Comparison of ENCODE assay signal across 8 cellular contexts in genomic region chr22:26483439-26484359, GRCh38. TPM values are rescaled to one million over a fixed set of nuclear protein-coding genes. Genes with fewer than 3 reads are reported as not detected.
A peak's percentile ranks its signal among the peaks of the same experiment; 100 is the strongest.
DNase-seq lines count a peak whose midpoint lies in the region; ATAC-seq and TF ChIP-seq lines count a peak whose summit lies in the region.

Gene HPS4, minus strand, starts transcription at chr22:26483783. Its CDS starts 2,021 bp downstream, at chr22:26481762.
A gene with protein sequence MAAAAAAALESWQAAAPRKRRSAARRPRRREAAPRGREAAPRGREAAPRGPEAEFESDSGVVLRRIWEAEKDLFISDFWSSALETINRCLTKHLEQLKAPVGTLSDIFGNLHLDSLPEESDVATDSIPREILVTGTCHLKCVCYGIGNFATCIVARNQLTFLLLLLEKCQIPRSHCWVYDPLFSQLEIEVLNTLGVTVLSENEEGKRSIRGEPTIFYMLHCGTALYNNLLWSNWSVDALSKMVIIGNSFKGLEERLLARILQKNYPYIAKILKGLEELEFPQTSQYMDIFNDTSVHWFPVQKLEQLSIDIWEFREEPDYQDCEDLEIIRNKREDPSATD (plus strand): TSS chr22:26483877. CDS start chr22:26483891, 14 bp downstream.

- intact Hi-C loops in activated CD4-positive, alpha-beta T cell treated with anti-CD3 and anti-CD28 coated beads for 36 hours (cut with DNase I, micrococcal nuclease) = loop anchor here (1.0 to 2.0 kb wide), 12 partner anchors 29 to 1436 kb away; partner anchors contain the start of genes ASPHD2 (in 2 of the 2), TFIP11 (in 2 of the 2), PITPNB (in 1 of the 2) and TPST2 (in 1 of the 2)

- no peak for TF ChIP-seq CTCF in AG09319 (IDR thresholded peaks at IDR 0.05; ENCODE audit: low read depth, low read length)

- H3K27ac ChIP-seq in cingulate gyrus (ENCODE audit: low read depth, low read length) (peak within 1 kb of the TSS; percentile 88), layer of hippocampus (ENCODE audit: low read depth, low read length) (peak within 1 kb of the TSS; percentile 92)

- CTCF ChIA-PET in activated CD4-positive, alpha-beta T cell treated with anti-CD3 and anti-CD28 coated beads for 36 hours (lab: Charles Lee) = interaction anchor here (0.7 to 5.7 kb wide), 10 partner anchors 10 to 681 kb away, joined by 3 to 27 read pairs (median 3); no protein-coding TSS in a partner anchor

- POLR2A ChIA-PET in activated CD4-positive, alpha-beta T cell treated with anti-CD3 and anti-CD28 coated beads for 36 hours (lab: Charles Lee) = interaction anchor here (0.7 to 1.4 kb wide), 7 partner anchors 19 to 189 kb away, joined by 3 to 11 read pairs (median 3); partner anchors contain the start of gene TFIP11

- H3K27me3 ChIP-seq in layer of hippocampus (ENCODE audit: control insufficient read depth, insufficient read depth, low read length) = no peaks in the 10 kb centered on the region

- ATAC-seq in GM19035 (IDR thresholded peaks at IDR 0.05; ENCODE audit: unreplicated experiment) (peak; percentile 69), HG03354 (IDR thresholded peaks at IDR 0.05; ENCODE audit: poor library complexity, severe bottlenecking, unreplicated experiment) (peak; percentile 72)
- ATAC-seq in activated CD4-positive, alpha-beta T cell treated with anti-CD3 and anti-CD28 coated beads for 36 hours = peak; percentile 75

- no peaks in the 10 kb centered on the region for H3K9me3 Mint-ChIP-seq in activated CD4-positive, alpha-beta T cell treated with anti-CD3 and anti-CD28 coated beads for 36 hours (ENCODE audit: low read depth)

- H3K4me3 Mint-ChIP-seq in activated CD4-positive, alpha-beta T cell treated with anti-CD3 and anti-CD28 coated beads for 36 hours = peak within 1 kb of the TSS; percentile 82

- no peaks in the 10 kb centered on the region for H3K27me3 Mint-ChIP-seq in activated CD4-positive, alpha-beta T cell treated with anti-CD3 and anti-CD28 coated beads for 36 hours

- H3K4me1 Mint-ChIP-seq in activated CD4-positive, alpha-beta T cell treated with anti-CD3 and anti-CD28 coated beads for 36 hours = peaks cover 66% of the 10 kb centered on the region

- DNase-seq in AG09319 (ENCODE audit: extremely low read depth, low read depth) (peak; percentile 74), NCI-H510A (lab: John Stamatoyannopoulos, UW) (peak; percentile 82)
- peak; percentile 95 for DNase-seq in activated CD4-positive, alpha-beta T cell treated with anti-CD3 and anti-CD28 coated beads for 36 hours
- peak; percentile 87 to 93 for DNase-seq in stimulated activated CD4-positive, alpha-beta T cell treated with anti-CD3 and anti-CD28 coated beads, Interleukin-1b, Interleukin-23, amount 100 ng/mL, for 4 hours (ENCODE audit: low read depth in 2 of 2)

- peaks cover 30% of the 10 kb centered on the region for H3K36me3 Mint-ChIP-seq in activated CD4-positive, alpha-beta T cell treated with anti-CD3 and anti-CD28 coated beads for 36 hours (ENCODE audit: low read depth)

- H3K27ac Mint-ChIP-seq in activated CD4-positive, alpha-beta T cell treated with anti-CD3 and anti-CD28 coated beads for 36 hours = peak within 1 kb of the TSS; percentile 95

RNA-seq across cellular contexts. Expression of gene HPS4, which starts in this region (rescaled TPM):
- total RNA-seq in activated CD4-positive, alpha-beta T cell treated with anti-CD3 and anti-CD28 coated beads for 36 hours = 10 to 100 TPM; 49.3 to 60.9 TPM

RNA-seq across cellular contexts. Expression of the second gene that starts in this region (rescaled TPM):
- total RNA-seq in activated CD4-positive, alpha-beta T cell treated with anti-CD3 and anti-CD28 coated beads for 36 hours = 10 to 100 TPM; 17.5 to 28.5 TPM

Comparison
In these comparisons a context has a peak if more than half of its experiments do, and no peak if none do; other contexts are left out.
1. Peak in every context shown above with its lines: DNase-seq, ATAC-seq and H3K27ac ChIP-seq.